8 cellular contexts compared by ENCODE assay signal in genomic region chr7:29987821-29988317, GRCh38. TPM values are rescaled to one million over a fixed set of nuclear protein-coding genes. Genes with fewer than 3 reads are reported as not detected.
DNase-seq lines count a peak whose midpoint lies in the region; ATAC-seq and TF ChIP-seq lines count a peak whose summit lies in the region.

No MANE protein-coding gene starts in this region.

- H3K27me3 ChIP-seq in upper lobe of right lung = no peaks in the 10 kb centered on the region

- peak overlapping the region; percentile 68 for H3K4me3 Mint-ChIP-seq in activated naive CD4-positive, alpha-beta T cell treated with anti-CD3 and anti-CD28 coated beads, Interleukin-2, amount 10 ng/mL, durations not matched to agents 7 days and 5 days
- H3K4me3 Mint-ChIP-seq in central memory CD8-positive, alpha-beta T cell = peak overlapping the region; percentile 66

- peak overlapping the region; percentile 89 for H3K27ac ChIP-seq in upper lobe of right lung

- peaks cover 3% of the 10 kb centered on the region for H3K36me3 Mint-ChIP-seq in activated naive CD4-positive, alpha-beta T cell treated with anti-CD3 and anti-CD28 coated beads, Interleukin-2, amount 10 ng/mL, durations not matched to agents 7 days and 5 days
- no peaks in the 10 kb centered on the region for H3K36me3 Mint-ChIP-seq in central memory CD8-positive, alpha-beta T cell (ENCODE audit: insufficient read depth)

- no peaks in the 10 kb centered on the region for H3K4me1 ChIP-seq in upper lobe of right lung

- peaks cover 9% of the 10 kb centered on the region for H3K4me1 Mint-ChIP-seq in activated naive CD4-positive, alpha-beta T cell treated with anti-CD3 and anti-CD28 coated beads, Interleukin-2, amount 10 ng/mL, durations not matched to agents 7 days and 5 days
- peaks cover 6% of the 10 kb centered on the region for H3K4me1 Mint-ChIP-seq in central memory CD8-positive, alpha-beta T cell

- no peak for ATAC-seq in central memory CD8-positive, alpha-beta T cell (replicated peaks; ENCODE audit: extremely low read depth, poor library complexity, severe bottlenecking)
- ATAC-seq in upper lobe of right lung (no peak), HG03097 (IDR thresholded peaks at IDR 0.05; ENCODE audit: low FRiP score, unreplicated experiment) (no peak)

- no peak overlapping the region for H3K27ac Mint-ChIP-seq in activated naive CD4-positive, alpha-beta T cell treated with anti-CD3 and anti-CD28 coated beads, Interleukin-2, amount 10 ng/mL, durations not matched to agents 7 days and 5 days
- no peak overlapping the region for H3K27ac Mint-ChIP-seq in central memory CD8-positive, alpha-beta T cell (ENCODE audit: low read depth)

- peaks cover 4% of the 10 kb centered on the region for H3K9me3 Mint-ChIP-seq in activated naive CD4-positive, alpha-beta T cell treated with anti-CD3 and anti-CD28 coated beads, Interleukin-2, amount 10 ng/mL, durations not matched to agents 7 days and 5 days
- no peaks in the 10 kb centered on the region for H3K9me3 Mint-ChIP-seq in central memory CD8-positive, alpha-beta T cell

- peak overlapping the region; percentile 83 for H3K4me3 ChIP-seq in upper lobe of right lung

- no peak for DNase-seq in activated naive CD4-positive, alpha-beta T cell treated with anti-CD3 and anti-CD28 coated beads, Interleukin-2, amount 10 ng/mL, durations not matched to agents 7 days and 5 days
- no peak for DNase-seq in activated naive CD4-positive, alpha-beta T cell treated with Interleukin-2 at 50 U/mL for 16 hours
- peak; percentile 38 to 57 for DNase-seq in NCI-H526 (lab: John Stamatoyannopoulos, UW)
- DNase-seq in central memory CD8-positive, alpha-beta T cell (ENCODE audit: low spot score in 2 of 2) = no peak
- DNase-seq in lung microvascular endothelial cell (ENCODE audit: low read depth in 2 of 2) = peak; percentile 61 to 80
- no peak for DNase-seq in upper lobe of right lung
- no peak for DNase-seq in putamen (ENCODE audit: low spot score)

- TF ChIP-seq CTCF in upper lobe of right lung (IDR thresholded peaks at IDR 0.05) = no peak

- H3K9me3 ChIP-seq in upper lobe of right lung = peaks cover 3% of the 10 kb centered on the region

- CTCF ChIA-PET in activated naive CD4-positive, alpha-beta T cell treated with anti-CD3 and anti-CD28 coated beads, Interleukin-2, amount 10 ng/mL, durations not matched to agents 7 days and 5 days (lab: Charles Lee) = interaction anchor here (2.4 kb wide), 1 partner anchor 74 kb away, joined by 5 read pairs; no protein-coding TSS in a partner anchor

- intact Hi-C loops in upper lobe of right lung (cut with DNase I) = no loop called here

- H3K36me3 ChIP-seq in upper lobe of right lung = no peaks in the 10 kb centered on the region

- peaks cover 68% of the 10 kb centered on the region for H3K27me3 Mint-ChIP-seq in activated naive CD4-positive, alpha-beta T cell treated with anti-CD3 and anti-CD28 coated beads, Interleukin-2, amount 10 ng/mL, durations not matched to agents 7 days and 5 days
- H3K27me3 Mint-ChIP-seq in central memory CD8-positive, alpha-beta T cell = peaks cover 66% of the 10 kb centered on the region

RNA-seq across cellular contexts. Expression of gene SCRN1, which starts 1.7 kb away (rescaled TPM):
- total RNA-seq in lung microvascular endothelial cell (62.3 and 64.1 TPM in 2 replicates), upper lobe of right lung (36.1 TPM)

RNA-seq across cellular contexts. Expression of gene FKBP14, which starts 38.6 kb away (rescaled TPM):
- 7.9 and 8.7 TPM in 2 replicates for total RNA-seq in lung microvascular endothelial cell
- total RNA-seq in upper lobe of right lung = 11.5 TPM

RNA-seq across cellular contexts. Expression of gene PLEKHA8, which starts 40.3 kb away (rescaled TPM):
- total RNA-seq in lung microvascular endothelial cell (12.3 and 12.4 TPM in 2 replicates), upper lobe of right lung (11.3 TPM)

Comparison
In these comparisons a context has a peak if more than half of its experiments do, and no peak if none do; other contexts are left out.
1. DNase-seq: peak in NCI-H526 (2 of 2) and lung microvascular endothelial cell (2 of 2); none in activated naive CD4-positive, alpha-beta T cell treated with anti-CD3 and anti-CD28 coated beads, Interleukin-2, amount 10 ng/mL, durations not matched to agents 7 days and 5 days (single experiment), activated naive CD4-positive, alpha-beta T cell treated with Interleukin-2 at 50 U/mL for 16 hours (single experiment), central memory CD8-positive, alpha-beta T cell (0 of 2), upper lobe of right lung (single experiment) and putamen (single experiment).